In genomic region chr14:104864267-104865068, GRCh38 we compare ENCODE assay signal across 8 cellular contexts. TPM values are rescaled to one million over a fixed set of nuclear protein-coding genes. Genes with fewer than 3 reads are reported as not detected.
DNase-seq lines count a peak whose midpoint lies in the region; ATAC-seq and TF ChIP-seq lines count a peak whose summit lies in the region.

No MANE protein-coding gene starts in this region.

- DNase-seq in DMS79 (lab: John Stamatoyannopoulos, UW) (peak; percentile 59), NCI-H2171 treated with DMSO at 0.1 percent for 48 hours (lab: John Stamatoyannopoulos, UW) (peak; percentile 40), MCF 10A (ENCODE audit: unreplicated experiment) (peak; percentile 65), left lung (peak; percentile 46 to 86), thoracic aorta (ENCODE audit: low spot score) (no peak), C1 segment of cervical spinal cord (lab: John Stamatoyannopoulos, UW) (no peak), NOMO-1 treated with DMSO at 0.1 percent for 48 hours (lab: John Stamatoyannopoulos, UW; ENCODE audit: unreplicated experiment) (no peak), NCI-H1436 (lab: John Stamatoyannopoulos, UW) (no peak)

- peak overlapping the region; percentile 47 to 56 for H3K4me3 ChIP-seq in left lung
- peak overlapping the region; percentile 75 for H3K4me3 ChIP-seq in thoracic aorta

- no TSS peak for BruUV-seq in MCF 10A (replicated peaks; lab: Mats Ljungman, UMichigan)

- H3K36me3 ChIP-seq in left lung (peaks cover 0 to 7% of the 10 kb centered on the region in 2 donors), thoracic aorta (no peaks in the 10 kb centered on the region)

- ATAC-seq in left lung (peak; percentile 46), thoracic aorta (ENCODE audit: insufficient number of reproducible peaks, low FRiP score, low read depth) (no peak)

- peak overlapping the region; percentile 61 for H3K27ac Mint-ChIP-seq in MCF 10A (ENCODE audit: low read depth, unreplicated experiment)

- peak overlapping the region; percentile 89 for H3K4me3 Mint-ChIP-seq in MCF 10A (ENCODE audit: unreplicated experiment)

- H3K9me3 ChIP-seq in left lung (no peaks in the 10 kb centered on the region), thoracic aorta (no peaks in the 10 kb centered on the region)

- H3K36me3 Mint-ChIP-seq in MCF 10A (ENCODE audit: insufficient read depth, unreplicated experiment), result peaks cover 6% of the 10 kb centered on the region

- POLR2A ChIA-PET in MCF 10A (lab: Yijun Ruan, JAX), result interaction anchor here (0.9 to 3.3 kb wide), 19 partner anchors 9 to 437 kb away, joined by 3 to 18 read pairs (median 4); partner anchors contain the start of genes AKT1, CDCA4, SIVA1 and ZBTB42

- peaks cover 8 to 30% of the 10 kb centered on the region in 2 donors for H3K4me1 ChIP-seq in left lung
- H3K4me1 ChIP-seq in thoracic aorta (ENCODE audit: control insufficient read depth in 1 of 2, low read depth in 2 of 2), result peaks cover 19 to 25% of the 10 kb centered on the region in 2 donors

- intact Hi-C loops in MCF 10A (cut with micrococcal nuclease), result no loop called here
- intact Hi-C loops in left lung (cut with DNase I), result no loop called here

- H3K4me1 Mint-ChIP-seq in MCF 10A (ENCODE audit: insufficient read depth, unreplicated experiment), result peaks cover 15% of the 10 kb centered on the region

- TF ChIP-seq CTCF in MCF 10A (IDR thresholded peaks at IDR 0.05; ENCODE audit: unreplicated experiment) (no peak), left lung (IDR thresholded peaks at IDR 0.05) (no peak), thoracic aorta (IDR thresholded peaks at IDR 0.05) (no peak)

- no peaks in the 10 kb centered on the region for H3K27me3 Mint-ChIP-seq in MCF 10A (ENCODE audit: insufficient read depth, unreplicated experiment)

- H3K27ac ChIP-seq in left lung (peak overlapping the region; percentile 53 to 70), thoracic aorta (no peak overlapping the region)

- no peaks in the 10 kb centered on the region for H3K9me3 Mint-ChIP-seq in MCF 10A (ENCODE audit: unreplicated experiment)

- CTCF ChIA-PET in MCF 10A (lab: Yijun Ruan, JAX), result interaction anchor here (1.0 to 1.5 kb wide), 2 partner anchors 31 to 39 kb away, joined by 3 to 7 read pairs; no protein-coding TSS in a partner anchor

- H3K27me3 ChIP-seq in left lung, result peaks cover 0 to 49% of the 10 kb centered on the region in 2 donors
- no peaks in the 10 kb centered on the region for H3K27me3 ChIP-seq in thoracic aorta (replicated peaks; ENCODE audit: insufficient read depth)

RNA-seq across cellular contexts. Expression of gene CEP170B, which starts 0.6 kb away (rescaled TPM):
- total RNA-seq in MCF 10A (2022) (61.8 and 77.4 TPM in 2 replicates), left lung (10 to 100 TPM; 35.1 to 42.3 TPM), thoracic aorta (10 to 100 TPM; 35.2 to 38.2 TPM)

Comparison
In these comparisons a context has a peak if more than half of its experiments do, and no peak if none do; other contexts are left out.
1. DNase-seq: peak in DMS79 (single experiment), NCI-H2171 treated with DMSO at 0.1 percent for 48 hours (single experiment), MCF 10A (single experiment) and left lung (2 of 2); none in thoracic aorta (single experiment), C1 segment of cervical spinal cord (0 of 14), NOMO-1 treated with DMSO at 0.1 percent for 48 hours (single experiment) and NCI-H1436 (single experiment).
2. H3K27ac ChIP-seq: peak in left lung (2 of 2); none in thoracic aorta (0 of 2).